ENCODE assay signal across 1 cellular context in genomic region chr7:15544050-15544449, GRCh38.
TF ChIP-seq lines count a peak whose summit lies in the region.

No MANE protein-coding gene starts in this region.

TF ChIP-seq in HepG2, 621 proteins besides CTCF, POLR2A, EP300 and RAD21:
- no peak for TF ChIP-seq RERE (CRISPR knock-in tag; IDR thresholded peaks at IDR 0.05; ENCODE audit: low read depth)
- no peak for TF ChIP-seq AHR (CRISPR knock-in tag; IDR thresholded peaks at IDR 0.05)
- no peak for TF ChIP-seq CBX5 (CRISPR knock-in tag; IDR thresholded peaks at IDR 0.05; ENCODE audit: borderline replicate concordance)
- no peak for TF ChIP-seq MLX (CRISPR knock-in tag; IDR thresholded peaks at IDR 0.05)
- TF ChIP-seq BCL3 (CRISPR knock-in tag; IDR thresholded peaks at IDR 0.05) = no peak
- no peak for TF ChIP-seq LRRFIP1 (CRISPR knock-in tag; conservative IDR thresholded peaks at IDR 0.05)
- TF ChIP-seq BRCA1 (CRISPR knock-in tag; IDR thresholded peaks at IDR 0.05) = no peak
- no peak for TF ChIP-seq ZNF12 (CRISPR knock-in tag; IDR thresholded peaks at IDR 0.05)
- TF ChIP-seq ZC3H13 (CRISPR knock-in tag; IDR thresholded peaks at IDR 0.05) = no peak
- no peak for TF ChIP-seq PATZ1 (CRISPR knock-in tag; IDR thresholded peaks at IDR 0.05)
- TF ChIP-seq CC2D1A (CRISPR knock-in tag; IDR thresholded peaks at IDR 0.05) = no peak
- TF ChIP-seq ZNF598 (CRISPR knock-in tag; IDR thresholded peaks at IDR 0.05; ENCODE audit: borderline replicate concordance) = no peak
- no peak for TF ChIP-seq ZNF10 (CRISPR knock-in tag; IDR thresholded peaks at IDR 0.05; ENCODE audit: borderline replicate concordance, low read depth)
- no peak for TF ChIP-seq ZNF292 (CRISPR knock-in tag; IDR thresholded peaks at IDR 0.05; ENCODE audit: borderline replicate concordance, low read depth)
- no peak for TF ChIP-seq MBNL3 (CRISPR knock-in tag; conservative IDR thresholded peaks at IDR 0.05)
